ENCODE assay signal across 16 cellular contexts in the genomic region with DNA sequence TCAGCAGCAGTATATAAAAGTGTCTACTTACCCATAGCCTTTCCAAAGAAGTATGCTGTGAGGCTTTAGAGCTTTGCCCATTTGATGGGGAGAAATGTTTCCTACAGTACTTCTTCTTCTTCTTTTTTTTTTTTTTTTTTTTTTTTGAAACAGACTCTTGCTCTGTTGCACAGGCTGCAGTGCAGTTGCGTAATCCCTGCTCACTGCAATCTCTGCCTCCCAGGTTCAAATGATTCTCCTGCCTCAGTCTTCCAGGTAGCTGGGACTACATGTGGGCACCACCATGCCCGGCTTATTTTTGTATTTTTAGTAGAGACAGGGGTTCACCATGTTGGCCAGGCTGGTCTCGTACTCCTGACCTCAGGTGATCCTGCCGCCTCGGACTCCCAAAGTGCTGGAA.
"Had no signal": no experiment of that assay in that cellular context is flagged by ENCODE, and none has a peak within 500 bp of the region (broad histone marks: within the 10 kb centered on the region; RNA-seq: fewer than 3 reads in every experiment).

No MANE protein-coding gene starts in this region.

- H3K36me3 ChIP-seq: esophagus squamous epithelium, gastrocnemius medialis, heart right ventricle, suprapubic skin had no signal

- FAIRE-seq: islet of Langerhans, small intestine had no signal

- H3K4me3 ChIP-seq: esophagus squamous epithelium, gastrocnemius medialis, heart right ventricle, lung, suprapubic skin had no signal

- H3K27ac ChIP-seq: esophagus squamous epithelium, gastrocnemius medialis, heart right ventricle, suprapubic skin had no signal

- H3K9me3 ChIP-seq: esophagus squamous epithelium, gastrocnemius medialis, suprapubic skin had no signal

- H3K4me1 ChIP-seq: esophagus squamous epithelium, gastrocnemius medialis, heart right ventricle, suprapubic skin had no signal

- DNase-seq: activated naive CD4-positive, alpha-beta T cell treated with anti-CD3 and anti-CD28 coated beads, Interleukin-2, amount 50 U/mL, for 16 hours; amniotic stem cell; central memory CD4-positive, alpha-beta T cell; cortex of kidney; effector CD4-positive, alpha-beta T cell; esophagus squamous epithelium; gastrocnemius medialis; heart right ventricle; right cardiac atrium; small intestine; stimulated activated CD4-positive, alpha-beta T cell treated with anti-CD3 and anti-CD28 coated beads, Interleukin-4, amount 100 ng/mL, for 24 hours; stimulated activated CD8-positive, alpha-beta memory T cell treated with anti-CD3 and anti-CD28 coated beads, Interleukin-4, amount 100 ng/mL, for 48 hours; stimulated activated naive CD8-positive, alpha-beta T cell treated with anti-CD3 and anti-CD28 coated beads, Interleukin-15, Interleukin-2, amounts not matched to agents 100 U/mL and 50 U/mL, for 24 hours had no signal

- H3K27me3 ChIP-seq: esophagus squamous epithelium, gastrocnemius medialis, heart right ventricle, suprapubic skin had no signal
